ENCODE assay signal across 18 cellular contexts in the genomic region with DNA sequence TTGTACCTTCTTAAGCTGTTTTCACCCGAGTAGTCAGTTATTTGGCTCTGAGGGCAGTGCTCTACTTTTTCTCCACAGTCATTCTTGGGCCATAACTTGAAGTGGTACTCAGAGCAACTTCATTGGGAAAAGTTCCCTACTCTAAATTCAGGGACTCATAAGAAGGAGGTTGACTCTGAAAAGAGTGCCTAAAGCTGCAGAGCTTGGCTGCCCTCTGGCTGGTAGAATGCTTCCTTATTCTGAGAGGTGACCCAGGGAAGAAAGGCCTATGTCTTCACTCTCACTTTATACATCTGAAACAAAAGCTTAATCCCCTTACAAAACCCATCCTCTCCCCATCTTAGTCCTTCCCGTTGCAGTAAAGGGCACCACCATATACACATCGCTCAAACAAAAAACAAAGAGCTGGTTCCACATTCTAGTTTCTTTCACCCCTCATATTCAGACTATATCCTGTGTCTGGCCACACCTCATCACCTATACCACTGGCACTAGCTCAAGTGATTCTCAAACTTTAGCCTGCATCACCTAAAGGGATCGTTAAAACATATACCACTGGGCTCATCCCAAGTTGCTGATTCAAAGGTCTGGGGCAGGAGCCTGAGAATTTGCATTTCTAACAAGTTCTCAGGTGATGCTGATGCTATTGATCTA.
"Had no signal": no experiment of that assay in that cellular context is flagged by ENCODE, and none has a peak within 500 bp of the region (broad histone marks: within the 10 kb centered on the region; RNA-seq: fewer than 3 reads in every experiment).

No MANE protein-coding gene starts in this region.

- H3K4me3 ChIP-seq: ascending aorta, hepatocyte, neural progenitor cell, tibial artery, vagina had no signal

- FAIRE-seq: endothelial cell of umbilical vein, islet of Langerhans had no signal

- H3K27ac ChIP-seq: ascending aorta, hepatocyte, neural progenitor cell, tibial artery, vagina, VCaP had no signal

- H3K27me3 ChIP-seq: ascending aorta, hepatocyte, tibial artery, vagina had no signal

- ATAC-seq: activated T-cell treated with anti-CD3 and anti-CD28 coated beads, Interleukin-2, amount 50 U/mL, for 4 hours; left colon; right cardiac atrium had no signal

- H3K36me3 ChIP-seq: ascending aorta, neural progenitor cell, tibial artery, vagina had no signal

- DNase-seq: activated CD4-positive, alpha-beta T cell treated with anti-CD3 and anti-CD28 coated beads, Interleukin-2, amount 50 U/mL, for 4 hours; activated CD4-positive, CD25-positive, alpha-beta regulatory T cell treated with anti-CD3 and anti-CD28 coated beads, Interleukin-2, amount 50 U/mL, for 72 hours; activated effector memory CD4-positive, alpha-beta T cell treated with anti-CD3 and anti-CD28 coated beads, Interleukin-2, amount 50 U/mL, for 16 hours; activated T-cell treated with anti-CD3 and anti-CD28 coated beads, Interleukin-2, amount 50 U/mL, for 4 hours; effector CD8-positive, alpha-beta T cell; foreskin fibroblast; left colon; right cardiac atrium; stimulated activated CD4-positive, alpha-beta T cell treated with anti-CD3 and anti-CD28 coated beads, Interleukin-2, amount 100 ng/mL, for 24 hours; stimulated activated naive CD4-positive, alpha-beta T cell treated with Interleukin-2 at 50 U/mL for 16 hours; tibial artery had no signal

- H3K9me3 ChIP-seq: ascending aorta, tibial artery, vagina had no signal
